17 cellular contexts compared by ENCODE assay signal in the genomic region with DNA sequence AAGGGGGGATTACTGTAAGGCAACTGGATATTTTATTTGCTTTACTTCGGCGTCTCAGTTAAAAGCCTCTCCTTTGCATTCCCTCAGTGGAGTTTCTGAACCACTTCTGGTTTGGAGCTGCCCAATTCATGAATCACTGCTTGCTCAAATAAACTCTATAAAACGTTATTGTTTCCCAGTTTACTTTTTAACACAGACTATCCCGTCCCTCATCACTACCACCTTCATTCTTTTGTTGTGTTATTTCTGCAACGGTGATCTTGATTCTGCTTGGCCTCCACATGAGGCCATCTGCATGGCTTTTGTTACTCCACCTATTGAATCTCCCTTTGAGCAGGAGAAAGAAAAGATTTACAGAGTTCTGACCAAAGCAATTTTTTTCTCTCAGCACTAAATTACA.
A peak's percentile ranks its signal among the peaks of the same experiment; 100 is the strongest.
DNase-seq lines count a peak whose midpoint lies in the region; ATAC-seq and TF ChIP-seq lines count a peak whose summit lies in the region.
"Had no signal": no experiment of that assay in that cellular context is flagged by ENCODE, and none has a peak within 500 bp of the region (broad histone marks: within the 10 kb centered on the region; RNA-seq: fewer than 3 reads in every experiment).

No MANE protein-coding gene starts in this region.

- POLR2A ChIA-PET in PC-3 (lab: Charles Lee; ENCODE audit: unreplicated experiment): no interaction called here

- H3K9me3 ChIP-seq in HAP-1 (no peaks in the 10 kb centered on the region), PC-3 (ENCODE audit: low read length) (no peaks in the 10 kb centered on the region), iPS-20b (ENCODE audit: insufficient read depth, low read depth, low read length) (no peaks in the 10 kb centered on the region)

- H4K20me1 ChIP-seq in PC-3 (ENCODE audit: low read length): no peaks in the 10 kb centered on the region

- H3K27me3 Mint-ChIP-seq in progenitor cell of endocrine pancreas (no peaks in the 10 kb centered on the region), endothelial cell (ENCODE audit: unreplicated experiment) (peaks cover 2% of the 10 kb centered on the region)
- H3K27me3 Mint-ChIP-seq: B cell had no signal

- H3K4me1 Mint-ChIP-seq in progenitor cell of endocrine pancreas (ENCODE audit: low read depth) (peaks cover 32% of the 10 kb centered on the region), endothelial cell (ENCODE audit: unreplicated experiment) (no peaks in the 10 kb centered on the region)
- H3K4me1 Mint-ChIP-seq: B cell; CD8-positive, alpha-beta memory T cell had no signal

- no peaks in the 10 kb centered on the region for H3F3A ChIP-seq in PC-3 (ENCODE audit: low read length, unreplicated experiment)

- no peak for TF ChIP-seq CTCF in PC-3 (conservative IDR thresholded peaks at IDR 0.05; ENCODE audit: low read depth, low read length)
- TF ChIP-seq CTCF in progenitor cell of endocrine pancreas (IDR thresholded peaks at IDR 0.05; ENCODE audit: unreplicated experiment): no peak
- TF ChIP-seq CTCF in endothelial cell (IDR thresholded peaks at IDR 0.05; ENCODE audit: unreplicated experiment): no peak

- H3K9me3 Mint-ChIP-seq in progenitor cell of endocrine pancreas (ENCODE audit: low read depth): peaks cover 4% of the 10 kb centered on the region
- no peaks in the 10 kb centered on the region for H3K9me3 Mint-ChIP-seq in endothelial cell (ENCODE audit: unreplicated experiment)
- H3K9me3 Mint-ChIP-seq: CD8-positive, alpha-beta memory T cell had no signal

- DNase-seq in HAP-1 (ENCODE audit: low spot score in 2 of 2) (peak; percentile 79 to 100), PC-3 (peak; percentile 68), progenitor cell of endocrine pancreas (ENCODE audit: low spot score, unreplicated experiment) (no peak), endothelial cell (ENCODE audit: low spot score) (no peak), SK-N-DZ (ENCODE audit: low spot score) (no peak)
- DNase-seq: CD8-positive, alpha-beta memory T cell; GOT3; Karpas-422; NCI-H1417; NCI-H2029 treated with DMSO at 0.1 percent for 48 hours; NCI-H524 treated with DMSO at 0.1 percent for 48 hours; NK-92 treated with Interleukin-12 subunit alpha and Interleukin-12 subunit beta, amount 100 ng/mL, for 24 hours; PC-9 had no signal

- H3K27ac ChIP-seq in PC-3 (ENCODE audit: low read length): peak overlapping the region; percentile 59
- H3K27ac ChIP-seq in iPS-20b (ENCODE audit: low read length): no peak overlapping the region
- H3K27ac ChIP-seq: PC-9, SK-N-MC had no signal

- H3K9ac ChIP-seq in PC-3 (ENCODE audit: low read length): no peak overlapping the region
- H3K9ac ChIP-seq in iPS-20b (ENCODE audit: low read depth, low read length): no peak overlapping the region

- H3K4me2 ChIP-seq in PC-3 (ENCODE audit: low read length): no peak overlapping the region
- H3K4me2 ChIP-seq: PC-9 had no signal

- H3K4me1 ChIP-seq in HAP-1: peaks cover 22% of the 10 kb centered on the region
- peaks cover 33% of the 10 kb centered on the region for H3K4me1 ChIP-seq in PC-3 (ENCODE audit: insufficient read depth, low read length)
- H3K4me1 ChIP-seq in iPS-20b (ENCODE audit: insufficient read depth, low read length): peaks cover 13% of the 10 kb centered on the region; the same call in 1 of the 2 replicates

- no TSS peak for BruUV-seq in PC-3 (replicated peaks; lab: Mats Ljungman, UMichigan)

- CTCF ChIA-PET in PC-3 (lab: Charles Lee): no interaction called here

- no peaks in the 10 kb centered on the region for H3K27me3 ChIP-seq in HAP-1 (ENCODE audit: low read depth)
- no peaks in the 10 kb centered on the region for H3K27me3 ChIP-seq in PC-3 (ENCODE audit: low read length)
- no peaks in the 10 kb centered on the region for H3K27me3 ChIP-seq in iPS-20b (ENCODE audit: insufficient read depth, low read length)

- H3K36me3 Mint-ChIP-seq in progenitor cell of endocrine pancreas (ENCODE audit: insufficient read depth) (peaks cover 3% of the 10 kb centered on the region), endothelial cell (ENCODE audit: low read depth, unreplicated experiment) (no peaks in the 10 kb centered on the region)
- H3K36me3 Mint-ChIP-seq: CD8-positive, alpha-beta memory T cell had no signal

- no peaks in the 10 kb centered on the region for H3K79me2 ChIP-seq in PC-3 (ENCODE audit: low read length)

- ATAC-seq in PC-3: peak; percentile 83
- ATAC-seq in GM18858 (IDR thresholded peaks at IDR 0.05; ENCODE audit: unreplicated experiment): no peak

- peak overlapping the region; percentile 90 for H3K27ac Mint-ChIP-seq in progenitor cell of endocrine pancreas
- no peak overlapping the region for H3K27ac Mint-ChIP-seq in endothelial cell (ENCODE audit: unreplicated experiment)
- H3K27ac Mint-ChIP-seq: B cell; CD8-positive, alpha-beta memory T cell had no signal

- H2AFZ ChIP-seq in PC-3 (ENCODE audit: low read length): no peak overlapping the region
- H2AFZ ChIP-seq: PC-9 had no signal

- no peak overlapping the region for H3K4me3 Mint-ChIP-seq in progenitor cell of endocrine pancreas (ENCODE audit: low read depth)
- no peak overlapping the region for H3K4me3 Mint-ChIP-seq in endothelial cell (ENCODE audit: unreplicated experiment)
- H3K4me3 Mint-ChIP-seq: B cell; CD8-positive, alpha-beta memory T cell had no signal

- H3K4me3 ChIP-seq in HAP-1 (no peak overlapping the region), PC-3 (ENCODE audit: low read length) (no peak overlapping the region), iPS-20b (ENCODE audit: low read length) (peak overlapping the region; percentile 16; the same call in 1 of the 2 replicates)
- H3K4me3 ChIP-seq: PC-9, SK-N-MC had no signal

- in situ Hi-C loops in HAP-1 (cut with MboI; ENCODE audit: low sequenced_read_pairs): loop anchor here (25.0 kb wide), 1 partner anchor 112 kb away; a partner anchor contains a TSS

- intact Hi-C loops in PC-3 (cut with micrococcal nuclease): no loop called here

- H3K9me2 ChIP-seq in PC-3 (replicated peaks; ENCODE audit: low read length): no peaks in the 10 kb centered on the region

- no peaks in the 10 kb centered on the region for H3K36me3 ChIP-seq in HAP-1 (replicated peaks)
- no peaks in the 10 kb centered on the region for H3K36me3 ChIP-seq in PC-3 (ENCODE audit: low read depth, low read length)
- no peaks in the 10 kb centered on the region for H3K36me3 ChIP-seq in iPS-20b (ENCODE audit: insufficient read depth, low read depth, low read length)

Comparison
In these comparisons a context has a peak if more than half of its experiments do, and no peak if none do; other contexts are left out.
1. DNase-seq: peak in HAP-1 (2 of 2) and PC-3 (single experiment); none in progenitor cell of endocrine pancreas (single experiment), endothelial cell (single experiment) and SK-N-DZ (single experiment).